Comparison of ENCODE assay signal across 10 cellular contexts in the genomic region with DNA sequence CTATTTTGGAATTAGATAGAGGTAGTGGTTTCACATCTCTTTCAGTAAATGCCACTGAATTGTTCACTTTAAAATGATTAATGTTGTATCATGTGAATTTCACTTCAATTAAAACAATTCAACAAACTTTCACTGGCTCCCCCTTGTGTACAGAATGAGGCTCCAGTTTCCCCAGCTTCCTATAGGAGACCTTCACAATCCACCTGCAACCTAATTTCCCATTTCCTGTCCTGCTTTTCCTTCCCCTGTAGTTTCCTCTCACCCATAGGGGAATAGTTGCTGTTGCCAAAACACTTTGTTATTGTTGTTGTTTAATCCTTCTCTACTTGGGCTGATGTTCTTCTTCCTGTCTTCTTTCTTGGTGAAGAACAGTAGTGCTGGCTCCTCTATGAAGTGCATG. TPM values are rescaled to one million over a fixed set of nuclear protein-coding genes. Genes with fewer than 3 reads are reported as not detected.
DNase-seq lines count a peak whose midpoint lies in the region; ATAC-seq and TF ChIP-seq lines count a peak whose summit lies in the region.
"Had no signal": no experiment of that assay in that cellular context is flagged by ENCODE, and none has a peak within 500 bp of the region (broad histone marks: within the 10 kb centered on the region; RNA-seq: fewer than 3 reads in every experiment).

No MANE protein-coding gene starts in this region.

- H3K4me1 Mint-ChIP-seq in Calu3 (ENCODE audit: low read depth, unreplicated experiment) = no peaks in the 10 kb centered on the region
- H3K4me1 Mint-ChIP-seq in neural crest cell = no peaks in the 10 kb centered on the region

- H3K4me3 Mint-ChIP-seq in Calu3 (ENCODE audit: low read depth, unreplicated experiment) (no peak overlapping the region), neural crest cell (no peak overlapping the region)

- intact Hi-C loops in Calu3 (cut with micrococcal nuclease; ENCODE audit: unreplicated experiment) = loop anchor here (10.0 kb wide), 1 partner anchor 424 kb away; no protein-coding TSS in a partner anchor

- H3K27ac Mint-ChIP-seq in Calu3 (ENCODE audit: unreplicated experiment) (no peak overlapping the region), neural crest cell (ENCODE audit: unreplicated experiment) (no peak overlapping the region)

- peaks cover 5% of the 10 kb centered on the region for H3K9me3 Mint-ChIP-seq in Calu3 (ENCODE audit: low read depth, unreplicated experiment)
- peaks cover 6% of the 10 kb centered on the region for H3K9me3 Mint-ChIP-seq in neural crest cell

- H3K27me3 Mint-ChIP-seq in Calu3 (ENCODE audit: unreplicated experiment) (no peaks in the 10 kb centered on the region), neural crest cell (ENCODE audit: low read depth) (no peaks in the 10 kb centered on the region)

- CTCF ChIA-PET in Calu3 (lab: Charles Lee) = no interaction called here

- no peak for TF ChIP-seq CTCF in Calu3 (IDR thresholded peaks at IDR 0.05; ENCODE audit: unreplicated experiment)
- TF ChIP-seq CTCF in neural crest cell (conservative IDR thresholded peaks at IDR 0.05) = peak; percentile 42

- no peak for ATAC-seq in GM21447 (IDR thresholded peaks at IDR 0.05; ENCODE audit: unreplicated experiment)
- no peak for ATAC-seq in GM19463 (IDR thresholded peaks at IDR 0.05; ENCODE audit: unreplicated experiment)

- DNase-seq in Calu3 = peak; percentile 1
- peak; percentile 20 for DNase-seq in LHCN-M2 (ENCODE audit: low read depth)
- DNase-seq in dermis blood vessel endothelial cell = peak; percentile 49
- no peak for DNase-seq in neural crest cell (ENCODE audit: low read depth, low spot score)
- DNase-seq in mucosa of gallbladder (ENCODE audit: low spot score) = no peak
- DNase-seq in NCI-H345 (lab: John Stamatoyannopoulos, UW) = no peak
- DNase-seq: activated effector memory CD4-positive, alpha-beta T cell treated with anti-CD3 and anti-CD28 coated beads, Interleukin-2, amount 50 U/mL, for 16 hours; NCI-H1417 treated with DMSO at 0.1 percent for 48 hours had no signal

- H3K36me3 Mint-ChIP-seq in Calu3 (ENCODE audit: insufficient read depth, unreplicated experiment) (no peaks in the 10 kb centered on the region), neural crest cell (ENCODE audit: low read depth) (peaks cover 15% of the 10 kb centered on the region)

- BruUV-seq in Calu3 (replicated peaks; lab: Mats Ljungman, UMichigan) = no TSS peak

RNA-seq across cellular contexts. Expression of a gene that starts 59.8 kb away (rescaled TPM):
- total RNA-seq in Calu3 (2022) (not detected in 2 replicates), LHCN-M2 (2014; rRNA removed) (not detected in 2 replicates), dermis blood vessel endothelial cell (0.05 TPM in 1 of 2 replicates, not detected in the other), neural crest cell (18.2 and 21.1 TPM in 2 replicates), mucosa of gallbladder (1.8 TPM)
- polyA plus RNA-seq in LHCN-M2 (2012) = 0.12 TPM

Comparison
In these comparisons a context has a peak if more than half of its experiments do, and no peak if none do; other contexts are left out.
1. DNase-seq: peak in Calu3 (single experiment), LHCN-M2 (single experiment) and dermis blood vessel endothelial cell (single experiment); none in neural crest cell (single experiment), mucosa of gallbladder (single experiment) and NCI-H345 (single experiment).